Comparison of ENCODE assay signal across 23 cellular contexts in the genomic region with DNA sequence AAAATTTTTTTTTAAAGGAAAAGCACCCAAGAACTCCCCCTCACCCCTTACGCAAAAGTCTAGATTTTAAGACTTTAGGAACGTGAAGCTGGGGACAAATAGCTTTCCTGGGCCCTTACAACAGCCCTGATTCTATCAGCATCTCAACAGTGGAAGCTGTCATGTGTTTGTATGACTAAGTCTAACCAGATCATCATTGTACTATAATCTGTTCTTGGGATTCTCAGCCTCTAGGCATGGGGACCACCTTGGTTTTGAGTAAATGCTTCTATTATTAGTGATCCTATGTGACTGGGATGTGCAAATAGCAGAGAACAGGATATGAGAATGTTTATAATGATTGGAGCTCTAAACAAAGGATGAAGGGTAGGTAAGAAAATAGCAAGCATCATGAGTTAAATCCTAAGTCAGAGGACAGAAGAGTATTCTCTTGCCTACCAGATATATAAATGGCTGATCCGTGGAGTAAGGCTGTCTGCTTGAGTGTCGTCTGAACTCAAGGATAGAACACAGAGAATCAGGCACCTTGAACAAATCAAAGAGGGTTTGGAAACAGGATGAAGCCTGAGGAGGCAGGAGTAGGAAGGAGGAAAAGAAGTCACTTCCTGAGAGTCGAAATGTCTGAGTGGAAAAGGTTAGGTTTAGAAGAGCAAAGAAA.
DNase-seq lines count a peak whose midpoint lies in the region; FAIRE-seq and TF ChIP-seq lines count a peak whose summit lies in the region.
"Had no signal": no experiment of that assay in that cellular context is flagged by ENCODE, and none has a peak within 500 bp of the region (broad histone marks: within the 10 kb centered on the region; RNA-seq: fewer than 3 reads in every experiment).

No MANE protein-coding gene starts in this region.

- no peaks in the 10 kb centered on the region for H3K9me3 ChIP-seq in SJSA1 (replicated peaks)
- H3K9me3 ChIP-seq in mesodermal cell (ENCODE audit: control insufficient read depth, low read length) = peaks cover 5% of the 10 kb centered on the region
- no peaks in the 10 kb centered on the region for H3K9me3 ChIP-seq in small intestine (ENCODE audit: control insufficient read depth, low read depth)
- H3K9me3 ChIP-seq in spleen = no peaks in the 10 kb centered on the region
- H3K9me3 ChIP-seq: BE2C had no signal

- H3K27ac ChIP-seq in SJSA1 (0 out of 2 replicates have a peak overlapping the region, but pooled peaks have one; percentile 6), mesodermal cell (ENCODE audit: low read depth, low read length, severe bottlenecking) (peak overlapping the region; percentile 51), small intestine (ENCODE audit: low read depth in 1 of 2, low read length in 1 of 2) (no peak overlapping the region), spleen (no peak overlapping the region)
- H3K27ac ChIP-seq: KMS-11 had no signal

- peaks cover 59% of the 10 kb centered on the region for H3K4me1 Mint-ChIP-seq in endothelial cell (ENCODE audit: unreplicated experiment)

- peaks cover 11% of the 10 kb centered on the region for H3K27me3 Mint-ChIP-seq in endothelial cell (ENCODE audit: unreplicated experiment)
- H3K27me3 Mint-ChIP-seq: CD4-positive, alpha-beta T cell had no signal

- H3K4me3 ChIP-seq in SJSA1 (no peak overlapping the region), mesodermal cell (ENCODE audit: extremely low read depth, insufficient read depth, low read length, poor library complexity, severe bottlenecking) (no peak overlapping the region), small intestine (ENCODE audit: low read depth in 1 of 2, low read length in 2 of 2) (no peak overlapping the region), spleen (no peak overlapping the region)
- H3K4me3 ChIP-seq: GM12878 had no signal

- H3K36me3 ChIP-seq in SJSA1 (no peaks in the 10 kb centered on the region), mesodermal cell (ENCODE audit: control insufficient read depth, insufficient read depth, low read length) (peaks cover 59% of the 10 kb centered on the region), small intestine (ENCODE audit: control insufficient read depth in 2 of 2, insufficient read depth in 2 of 2, low read length in 2 of 2) (peaks cover 4 to 14% of the 10 kb centered on the region in 2 donors), spleen (peaks cover 0 to 94% (median 29%) of the 10 kb centered on the region in 6 donors)

- peak overlapping the region; percentile 39 for H3K4me3 Mint-ChIP-seq in endothelial cell (ENCODE audit: unreplicated experiment)
- H3K4me3 Mint-ChIP-seq: CD4-positive, alpha-beta T cell had no signal

- peak overlapping the region; percentile 90 for H3K27ac Mint-ChIP-seq in endothelial cell (ENCODE audit: unreplicated experiment)
- H3K27ac Mint-ChIP-seq: CD4-positive, alpha-beta T cell had no signal

- intact Hi-C loops in spleen (cut with DNase I; ENCODE audit: low total_unique reads) = no loop called here

- H3K36me3 Mint-ChIP-seq in endothelial cell (ENCODE audit: low read depth, unreplicated experiment) = peaks cover 22% of the 10 kb centered on the region

- H3K9me3 Mint-ChIP-seq in endothelial cell (ENCODE audit: unreplicated experiment) = no peaks in the 10 kb centered on the region
- H3K9me3 Mint-ChIP-seq: CD4-positive, alpha-beta T cell had no signal

- WGBS in mesodermal cell (ENCODE audit: insufficient coverage in 2 of 2), 2 experiments = 73 to 96% methylated on average over 2 of the region's 5 CpGs
- WGBS in small intestine, 3 donors = 92 to 96% (median 93%) methylated on average over 5 of the region's 5 CpGs
- WGBS in spleen, 5 donors = 74 to 89% (median 76%) methylated on average over 5 of the region's 5 CpGs

- no peak for DNase-seq in GM18507 (ENCODE audit: extremely low spot score, insufficient read length, low read depth)
- peak in 1 of 2 experiments; percentile 42 for DNase-seq in SJSA1 (ENCODE audit: low read depth in 1 of 2, low spot score in 2 of 2)
- DNase-seq in endothelial cell (ENCODE audit: low spot score) = no peak
- no peak for DNase-seq in GM19238 (ENCODE audit: insufficient read length, low spot score)
- DNase-seq in small intestine = no peak
- DNase-seq in NK-92 (lab: John Stamatoyannopoulos, UW; ENCODE audit: unreplicated experiment) = no peak
- DNase-seq in spleen = no peak
- DNase-seq: BE2C; CD4-positive, alpha-beta T cell; COR-L47; DMS 273 treated with DMSO at 0.1 percent for 48 hours; DMS79 treated with DMSO at 0.1 percent for 48 hours; NCI-H1694 treated with DMSO at 0.1 percent for 48 hours; NCI-H2081 treated with DMSO at 0.1 percent for 48 hours; NCI-H2171 treated with DMSO at 0.1 percent for 48 hours; NCI-H446; NCI-H526; OCI-M1 had no signal

- H3K27me3 ChIP-seq in SJSA1 (replicated peaks) (no peaks in the 10 kb centered on the region), small intestine (ENCODE audit: control insufficient read depth in 2 of 2, insufficient read depth in 2 of 2, low read length in 2 of 2) (no peaks in the 10 kb centered on the region), spleen (replicated peaks in 1 of 7) (no peaks in the 10 kb centered on the region)
- H3K27me3 ChIP-seq: BE2C had no signal

- no peak for TF ChIP-seq CTCF in endothelial cell (IDR thresholded peaks at IDR 0.05; ENCODE audit: unreplicated experiment)
- no peak for TF ChIP-seq CTCF in spleen (IDR thresholded peaks at IDR 0.05 in 8 of 11, conservative IDR thresholded peaks at IDR 0.05 in 3 of 11)

- FAIRE-seq in GM18507 (lab: Jason Lieb, UNC) (peak; percentile 47), small intestine (lab: Jason Lieb, UNC) (no peak)
- FAIRE-seq: GM12878, H1, RCC 7860 had no signal

- H3K4me1 ChIP-seq in SJSA1 (replicated peaks) (peaks cover 10% of the 10 kb centered on the region), mesodermal cell (ENCODE audit: control insufficient read depth, insufficient read depth, low read length, poor library complexity, severe bottlenecking) (peaks cover 18% of the 10 kb centered on the region), small intestine (ENCODE audit: control insufficient read depth in 2 of 2, insufficient read depth in 1 of 2, low read depth in 1 of 2, low read length in 1 of 2) (no peaks in the 10 kb centered on the region), spleen (peaks cover 0 to 8% (median 0%) of the 10 kb centered on the region in 6 donors)

- no peak for TF ChIP-seq POLR2A in spleen (IDR thresholded peaks at IDR 0.05)

Comparison
In these comparisons a context has a peak if more than half of its experiments do, and no peak if none do; other contexts are left out.
1. H3K27ac ChIP-seq: peak in SJSA1 (single experiment) and mesodermal cell (single experiment); none in small intestine (0 of 2) and spleen (0 of 8).